8 cellular contexts compared by ENCODE assay signal in the genomic region with DNA sequence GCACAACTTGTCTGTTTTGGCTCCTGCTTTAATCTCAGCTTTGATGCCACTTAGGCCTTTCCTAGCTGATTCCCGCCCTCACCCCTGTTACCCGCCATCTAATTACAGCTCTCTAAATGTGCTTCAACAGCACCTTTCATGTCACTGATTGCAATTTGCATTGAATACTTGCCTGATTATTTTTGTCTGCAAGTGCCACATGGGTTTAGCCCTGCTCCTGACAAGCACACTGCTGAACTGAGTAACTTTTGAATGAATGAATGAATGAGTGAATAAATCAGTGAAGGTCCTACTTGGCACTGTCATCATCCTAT. TPM values are rescaled to one million over a fixed set of nuclear protein-coding genes. Genes with fewer than 3 reads are reported as not detected.
DNase-seq lines count a peak whose midpoint lies in the region; ATAC-seq and TF ChIP-seq lines count a peak whose summit lies in the region.
"Had no signal": no experiment of that assay in that cellular context is flagged by ENCODE, and none has a peak within 500 bp of the region (broad histone marks: within the 10 kb centered on the region; RNA-seq: fewer than 3 reads in every experiment).

No MANE protein-coding gene starts in this region.

- H3K4me2 ChIP-seq in GM23338: peak overlapping the region; percentile 91

- H3K27me3 ChIP-seq in GM23338 (ENCODE audit: insufficient read depth): peaks cover 44% of the 10 kb centered on the region

- H3K9me3 ChIP-seq in SK-N-MC (ENCODE audit: low read depth, low read length): no peaks in the 10 kb centered on the region

- peaks cover 25% of the 10 kb centered on the region for H3K27me3 Mint-ChIP-seq in GM23338 (ENCODE audit: insufficient read depth, low read depth, poor library complexity)

- no peak overlapping the region for H3K27ac ChIP-seq in GM23338 (ENCODE audit: low read depth)
- H3K27ac ChIP-seq in SK-N-MC: no peak overlapping the region
- peak overlapping the region in 13 of 21 experiments; percentile 48 to 92 (median 82) for H3K27ac ChIP-seq in skin epidermis

- no peak overlapping the region for H3K27ac Mint-ChIP-seq in GM23338

- H3K9me3 Mint-ChIP-seq in GM23338: no peaks in the 10 kb centered on the region; the same call in 2 of the 3 replicates

- H3K4me1 ChIP-seq in GM23338 (ENCODE audit: insufficient read depth): peaks cover 40% of the 10 kb centered on the region

- H3K79me2 ChIP-seq in GM23338 (replicated peaks; ENCODE audit: insufficient read depth): no peaks in the 10 kb centered on the region; the same call in 1 of the 2 replicates

- DNase-seq in GM23338 (ENCODE audit: low spot score): peak; percentile 15
- DNase-seq in SK-N-MC (ENCODE audit: low read depth, low spot score): no peak
- no peak for DNase-seq in fibroblast of villous mesenchyme (ENCODE audit: low read depth)
- no peak for DNase-seq in DMS53 treated with DMSO at 0.1 percent for 48 hours (lab: John Stamatoyannopoulos, UW; ENCODE audit: unreplicated experiment)
- DNase-seq in NCI-H1048 (lab: John Stamatoyannopoulos, UW): no peak

- peaks cover 7% of the 10 kb centered on the region for H3F3A ChIP-seq in GM23338 (replicated peaks; ENCODE audit: low read depth)

- H4K20me1 ChIP-seq in GM23338 (replicated peaks; ENCODE audit: insufficient read depth): 0 out of 2 replicates have a peak, but pooled peaks cover 3% of the 10 kb centered on the region

- peaks cover 43% of the 10 kb centered on the region for H3K4me1 Mint-ChIP-seq in GM23338

- H2AFZ ChIP-seq in GM23338: peak overlapping the region; percentile 90

- H3K4me3 ChIP-seq in GM23338 (peak overlapping the region; percentile 85), SK-N-MC (peak overlapping the region; percentile 96), fibroblast of villous mesenchyme (ENCODE audit: low read depth, low read length) (peak overlapping the region; percentile 75), skin epidermis (peak overlapping the region; percentile 57 to 84 (median 77))

- H3K9me2 ChIP-seq in GM23338 (ENCODE audit: insufficient read depth): no peaks in the 10 kb centered on the region

- no peak overlapping the region for H3K9ac ChIP-seq in SK-N-MC (ENCODE audit: insufficient read length)

- H3K36me3 ChIP-seq in GM23338 (ENCODE audit: insufficient read depth) (no peaks in the 10 kb centered on the region), SK-N-MC (ENCODE audit: insufficient read depth, low read length) (no peaks in the 10 kb centered on the region)

- peaks cover 6% of the 10 kb centered on the region for H3K36me3 Mint-ChIP-seq in GM23338 (ENCODE audit: low read depth)

- no peak for ATAC-seq in GM23338
- ATAC-seq in HG02973 (IDR thresholded peaks at IDR 0.05; ENCODE audit: unreplicated experiment): no peak

- H3K4me3 Mint-ChIP-seq in GM23338: peak overlapping the region; percentile 80

- TF ChIP-seq CTCF in GM23338 (conservative IDR thresholded peaks at IDR 0.05; ENCODE audit: low read depth in 2 of 2) (no peak), fibroblast of villous mesenchyme (IDR thresholded peaks at IDR 0.05; ENCODE audit: insufficient read depth, low read depth, low read length) (no peak)

TF ChIP-seq in GM23338, 12 proteins besides CTCF, POLR2A, EP300 and RAD21:
- peak; percentile 38 for TF ChIP-seq EZH2 (IDR thresholded peaks at IDR 0.05; ENCODE audit: low read depth, unreplicated experiment)
- TF ChIP-seq, protein P1, sequence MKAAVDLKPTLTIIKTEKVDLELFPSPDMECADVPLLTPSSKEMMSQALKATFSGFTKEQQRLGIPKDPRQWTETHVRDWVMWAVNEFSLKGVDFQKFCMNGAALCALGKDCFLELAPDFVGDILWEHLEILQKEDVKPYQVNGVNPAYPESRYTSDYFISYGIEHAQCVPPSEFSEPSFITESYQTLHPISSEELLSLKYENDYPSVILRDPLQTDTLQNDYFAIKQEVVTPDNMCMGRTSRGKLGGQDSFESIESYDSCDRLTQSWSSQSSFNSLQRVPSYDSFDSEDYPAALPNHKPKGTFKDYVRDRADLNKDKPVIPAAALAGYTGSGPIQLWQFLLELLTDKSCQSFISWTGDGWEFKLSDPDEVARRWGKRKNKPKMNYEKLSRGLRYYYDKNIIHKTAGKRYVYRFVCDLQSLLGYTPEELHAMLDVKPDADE (IDR thresholded peaks at IDR 0.05): no peak

RNA-seq across cellular contexts. Expression of a gene that starts 0.6 kb away (rescaled TPM):
- 7.6 and 25.7 TPM in 2 replicates for total RNA-seq in GM23338 (2014; rRNA removed; shearing (Covaris generic))
- 3.2 and 4.2 TPM in 2 replicates for polyA plus RNA-seq in GM23338 (2016; fragmentation: Nextera tagmentation; extraction: Ambion mirVana)
- total RNA-seq in fibroblast of villous mesenchyme: 39.0 and 69.1 TPM in 2 replicates

RNA-seq across cellular contexts. Expression of a gene that starts 56.1 kb away (rescaled TPM):
- not detected in 2 replicates for total RNA-seq in GM23338 (2014; rRNA removed; shearing (Covaris generic))
- polyA plus RNA-seq in GM23338 (2016; fragmentation: Nextera tagmentation; extraction: Ambion mirVana): not detected in 2 replicates
- 0.32 and 0.43 TPM in 2 replicates for total RNA-seq in fibroblast of villous mesenchyme
- total RNA-seq: T-helper 1 cell treated with Interleukin-12 subunit alpha and Interleukin-12 subunit beta and Interleukin-4 antibody, amounts not matched to agents 30 ng/mL and 1 ng/mL, for 36 hours had no signal

Comparison
In these comparisons a context has a peak if more than half of its experiments do, and no peak if none do; other contexts are left out.
1. H3K27ac ChIP-seq: peak in skin epidermis (13 of 21); none in GM23338 (single experiment) and SK-N-MC (single experiment).
2. Peak in every context shown above with its lines, with median percentiles within 50 percentile points of each other: H3K4me3 ChIP-seq.